ENCODE assay signal across 9 cellular contexts in the genomic region with DNA sequence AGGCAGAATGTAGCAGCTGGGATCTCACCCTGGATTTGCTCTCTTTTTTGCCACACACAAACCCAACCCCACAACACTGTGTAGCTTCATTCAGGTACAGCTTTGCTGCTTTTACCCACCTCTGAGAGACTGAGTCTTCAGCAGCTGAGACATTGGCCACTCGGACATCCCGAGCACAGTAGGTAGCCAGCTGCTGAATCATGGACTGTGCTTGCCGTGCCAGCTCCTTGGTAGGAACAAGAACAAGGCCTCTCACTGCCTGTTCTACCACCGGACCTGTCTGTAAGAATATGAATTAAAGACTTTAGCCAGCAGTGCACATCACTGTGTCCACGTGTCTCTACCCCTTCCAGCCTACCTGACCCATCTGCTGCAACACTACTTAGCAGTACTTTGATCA. TPM values are rescaled to one million over a fixed set of nuclear protein-coding genes. Genes with fewer than 3 reads are reported as not detected.
A peak's percentile ranks its signal among the peaks of the same experiment; 100 is the strongest.
DNase-seq lines count a peak whose midpoint lies in the region; ATAC-seq and TF ChIP-seq lines count a peak whose summit lies in the region.
"Had no signal": no experiment of that assay in that cellular context is flagged by ENCODE, and none has a peak within 500 bp of the region (broad histone marks: within the 10 kb centered on the region; RNA-seq: fewer than 3 reads in every experiment).

No MANE protein-coding gene starts in this region.

- no peaks in the 10 kb centered on the region for H3K27me3 ChIP-seq in KMS-11 (ENCODE audit: insufficient read depth, low read depth)

- ATAC-seq in naive thymus-derived CD8-positive, alpha-beta T cell, result no peak
- ATAC-seq in HG02970 (IDR thresholded peaks at IDR 0.05; ENCODE audit: low FRiP score, unreplicated experiment), result no peak
- ATAC-seq in HG03378 (IDR thresholded peaks at IDR 0.05; ENCODE audit: unreplicated experiment), result no peak
- no peak for ATAC-seq in GM18907 (IDR thresholded peaks at IDR 0.05; ENCODE audit: unreplicated experiment)

- TF ChIP-seq CTCF in AG04449 (IDR thresholded peaks at IDR 0.05; ENCODE audit: insufficient read depth, low read length, missing control alignments) (no peak), KMS-11 (conservative IDR thresholded peaks at IDR 0.05; ENCODE audit: low read depth, low read length) (no peak), coronary artery (IDR thresholded peaks at IDR 0.05) (no peak)

- no peaks in the 10 kb centered on the region for H3K9me3 Mint-ChIP-seq in naive thymus-derived CD8-positive, alpha-beta T cell

- peak overlapping the region; percentile 86 for H3K9ac ChIP-seq in KMS-11

- H3K4me3 ChIP-seq in AG04449 (ENCODE audit: low read depth, low read length) (peak overlapping the region; percentile 98), KMS-11 (IDR thresholded peaks at IDR 0.05; ENCODE audit: insufficient read depth, low read depth, low read length) (no peak overlapping the region), coronary artery (peak overlapping the region; percentile 86)

- POLR2A ChIA-PET in AG04449 (lab: Yijun Ruan, JAX), result interaction anchor here (1.4 kb wide), 1 partner anchor 11 kb away, joined by 4 read pairs; no protein-coding TSS in a partner anchor
- POLR2A ChIA-PET in naive thymus-derived CD8-positive, alpha-beta T cell (lab: Charles Lee), result interaction anchor here (0.6 to 5.6 kb wide), 14 partner anchors 9 to 372 kb away, joined by 3 to 64 read pairs (median 4); a partner anchor contains a TSS

- H3K36me3 ChIP-seq in KMS-11 (ENCODE audit: insufficient read depth), result peaks cover 16% of the 10 kb centered on the region; the same call in 1 of the 2 replicates

- peak overlapping the region; percentile 96 to 99 (median 98) for H3K27ac Mint-ChIP-seq in naive thymus-derived CD8-positive, alpha-beta T cell

- H3K4me2 ChIP-seq in KMS-11, result peak overlapping the region; percentile 90

- H3K36me3 Mint-ChIP-seq in naive thymus-derived CD8-positive, alpha-beta T cell, result peaks cover 0 to 74% (median 7%) of the 10 kb centered on the region in 3 donors

- H3K4me1 Mint-ChIP-seq in naive thymus-derived CD8-positive, alpha-beta T cell, result peaks cover 22 to 49% (median 34%) of the 10 kb centered on the region in 4 donors

- no peak overlapping the region for H2AFZ ChIP-seq in KMS-11 (ENCODE audit: low read depth)

- no peaks in the 10 kb centered on the region for H4K20me1 ChIP-seq in KMS-11 (ENCODE audit: insufficient read depth)

- H3K27ac ChIP-seq in KMS-11 (peak overlapping the region; percentile 55; the same call in 1 of the 2 replicates), coronary artery (no peak overlapping the region)

- CTCF ChIA-PET in AG04449 (lab: Yijun Ruan, JAX), result interaction anchor here (0.9 to 9.9 kb wide), 6 partner anchors 8 to 348 kb away, joined by 3 to 79 read pairs (median 5); a partner anchor contains a TSS

- H3K4me1 ChIP-seq in KMS-11 (ENCODE audit: low read depth, poor library complexity, severe bottlenecking), result peaks cover 25% of the 10 kb centered on the region

- H3K79me2 ChIP-seq in KMS-11 (ENCODE audit: insufficient read depth, low read depth), result peaks cover 32% of the 10 kb centered on the region

- H3K27me3 Mint-ChIP-seq in naive thymus-derived CD8-positive, alpha-beta T cell, result no peaks in the 10 kb centered on the region

- DNase-seq in AG04449 (ENCODE audit: low read depth, low spot score), result no peak
- DNase-seq in coronary artery (ENCODE audit: low spot score), result no peak
- no peak for DNase-seq in naive thymus-derived CD8-positive, alpha-beta T cell
- no peak for DNase-seq in HuH-7 (ENCODE audit: low spot score)
- DNase-seq: NCI-H1694 treated with DMSO at 0.1 percent for 48 hours had no signal

- peak overlapping the region; percentile 90 to 97 (median 96) for H3K4me3 Mint-ChIP-seq in naive thymus-derived CD8-positive, alpha-beta T cell

RNA-seq across cellular contexts. Expression of a gene that starts 0.9 kb away (rescaled TPM):
- 100 to 1,000 TPM; 123 to 129 TPM for total RNA-seq in naive thymus-derived CD8-positive, alpha-beta T cell
- 10 to 100 TPM; 25.3 to 48.2 (median 41.1) TPM for polyA plus RNA-seq in naive thymus-derived CD8-positive, alpha-beta T cell

RNA-seq across cellular contexts. Expression of a gene that starts 9.3 kb away (rescaled TPM):
- 100 to 1,000 TPM; 109 to 110 TPM for total RNA-seq in naive thymus-derived CD8-positive, alpha-beta T cell
- 10 to 100 TPM; 61.4 to 80.4 (median 71.8) TPM for polyA plus RNA-seq in naive thymus-derived CD8-positive, alpha-beta T cell

RNA-seq across cellular contexts. Expression of a gene that starts 31.6 kb away (rescaled TPM):
- total RNA-seq in naive thymus-derived CD8-positive, alpha-beta T cell, result under 1 TPM; 0.13 to 0.16 TPM
- polyA plus RNA-seq in naive thymus-derived CD8-positive, alpha-beta T cell, result not detected

RNA-seq across cellular contexts. Expression of a gene that starts 33.7 kb away (rescaled TPM):
- total RNA-seq in naive thymus-derived CD8-positive, alpha-beta T cell, result 10 to 100 TPM; 66.0 to 67.5 TPM
- polyA plus RNA-seq in naive thymus-derived CD8-positive, alpha-beta T cell, result 10 to 100 TPM; 23.9 to 30.6 (median 25.6) TPM
